1 cellular context compared by ENCODE assay signal in genomic region chr21:34336245-34336644, GRCh38.
TF ChIP-seq lines count a peak whose summit lies in the region.

No MANE protein-coding gene starts in this region.

TF ChIP-seq in endothelial cell of umbilical vein, 7 proteins besides CTCF, POLR2A, EP300 and RAD21:
- TF ChIP-seq MAX (IDR thresholded peaks at IDR 0.05; ENCODE audit: insufficient read depth, insufficient read length) (no peak), FOS (IDR thresholded peaks at IDR 0.05; ENCODE audit: borderline replicate concordance, insufficient read depth, low read length) (no peak), EZH2 (IDR thresholded peaks at IDR 0.05; ENCODE audit: borderline replicate concordance, low read depth, low read length, severe bottlenecking) (no peak), GATA2 (IDR thresholded peaks at IDR 0.05; ENCODE audit: insufficient read depth, insufficient read length, low read depth, low read length) (no peak), JUN (IDR thresholded peaks at IDR 0.05; ENCODE audit: borderline replicate concordance, insufficient read depth, insufficient read length, low read depth) (no peak), MYC (IDR thresholded peaks at IDR 0.05; ENCODE audit: low read depth, low read length) (no peak), POLR2AphosphoS5 (IDR thresholded peaks at IDR 0.05; ENCODE audit: insufficient read depth, low read depth, low read length) (no peak)
